21 cellular contexts compared by ENCODE assay signal in genomic region chr3:124839896-124840295, GRCh38. TPM values are rescaled to one million over a fixed set of nuclear protein-coding genes. Genes with fewer than 3 reads are reported as not detected.
DNase-seq lines count a peak whose midpoint lies in the region; ATAC-seq and TF ChIP-seq lines count a peak whose summit lies in the region.
"Had no signal": no experiment of that assay in that cellular context is flagged by ENCODE, and none has a peak within 500 bp of the region (broad histone marks: within the 10 kb centered on the region; RNA-seq: fewer than 3 reads in every experiment).

No MANE protein-coding gene starts in this region.

- CTCF ChIA-PET in WTC11 (lab: Charles Lee) = no interaction called here
- CTCF ChIA-PET in activated CD4-positive, alpha-beta T cell treated with anti-CD3 and anti-CD28 coated beads, Interleukin-2, amount 10 ng/mL, durations not matched to agents 7 days and 5 days (lab: Charles Lee) = no interaction called here

- H3K9me3 ChIP-seq in left ventricle myocardium inferior (replicated peaks) = no peaks in the 10 kb centered on the region
- H3K9me3 ChIP-seq in right cardiac atrium (ENCODE audit: control insufficient read depth, low read length) = no peaks in the 10 kb centered on the region
- no peaks in the 10 kb centered on the region for H3K9me3 ChIP-seq in liver (ENCODE audit: control insufficient read depth in 4 of 4, low read length in 3 of 4)
- no peaks in the 10 kb centered on the region for H3K9me3 ChIP-seq in colonic mucosa
- H3K9me3 ChIP-seq: esophagus squamous epithelium, upper lobe of right lung had no signal

- H3K27ac ChIP-seq in left ventricle myocardium inferior (replicated peaks) (peak overlapping the region; percentile 89), right cardiac atrium (ENCODE audit: low read length) (no peak overlapping the region), liver (ENCODE audit: low read depth in 1 of 2, low read length in 2 of 2) (peak overlapping the region; percentile 87 to 92), colonic mucosa (no peak overlapping the region)
- H3K27ac ChIP-seq: upper lobe of right lung had no signal

- no peak for TF ChIP-seq RAD21 in liver (IDR thresholded peaks at IDR 0.05)

- no peaks in the 10 kb centered on the region for H3K27me3 Mint-ChIP-seq in WTC11 (ENCODE audit: low read depth)
- H3K27me3 Mint-ChIP-seq in activated CD4-positive, alpha-beta T cell treated with anti-CD3 and anti-CD28 coated beads, Interleukin-2, amount 10 ng/mL, durations not matched to agents 7 days and 5 days = peaks cover 12% of the 10 kb centered on the region

- no peak overlapping the region for H3K9ac ChIP-seq in liver (ENCODE audit: low read depth in 1 of 2, low read length in 2 of 2)
- no peak overlapping the region for H3K9ac ChIP-seq in colonic mucosa (ENCODE audit: low read depth in 2 of 2, low read length in 2 of 2)

- POLR2A ChIA-PET in WTC11 (lab: Charles Lee) = no interaction called here
- POLR2A ChIA-PET in activated CD4-positive, alpha-beta T cell treated with anti-CD3 and anti-CD28 coated beads, Interleukin-2, amount 10 ng/mL, durations not matched to agents 7 days and 5 days (lab: Charles Lee) = no interaction called here

- H3K36me3 ChIP-seq in left ventricle myocardium inferior (peaks cover 14% of the 10 kb centered on the region), liver (ENCODE audit: control insufficient read depth in 4 of 4, insufficient read depth in 3 of 4, low read depth in 1 of 4, low read length in 3 of 4) (peaks cover 0 to 12% (median 6%) of the 10 kb centered on the region in 4 donors), colonic mucosa (no peaks in the 10 kb centered on the region)
- H3K36me3 ChIP-seq: upper lobe of right lung had no signal

- H3K4me3 ChIP-seq in left ventricle myocardium inferior (no peak overlapping the region), right cardiac atrium (ENCODE audit: low read length) (no peak overlapping the region), liver (ENCODE audit: low read depth in 1 of 3, low read length in 3 of 3) (no peak overlapping the region), colonic mucosa (no peak overlapping the region)
- H3K4me3 ChIP-seq: esophagus squamous epithelium, K562, upper lobe of right lung had no signal

- no peak overlapping the region for H3K4me3 Mint-ChIP-seq in WTC11
- no peak overlapping the region for H3K4me3 Mint-ChIP-seq in activated CD4-positive, alpha-beta T cell treated with anti-CD3 and anti-CD28 coated beads, Interleukin-2, amount 10 ng/mL, durations not matched to agents 7 days and 5 days
- H3K4me3 Mint-ChIP-seq: activated naive CD4-positive, alpha-beta T cell treated with anti-CD3 and anti-CD28 coated beads for 36 hours; activated T-cell treated with anti-CD3 and anti-CD28 coated beads, Interleukin-2, amount 50 U/mL, for 4 hours; CD14-positive monocyte; naive thymus-derived CD8-positive, alpha-beta T cell had no signal

- H3K27me3 ChIP-seq in left ventricle myocardium inferior (ENCODE audit: low read depth) = no peaks in the 10 kb centered on the region
- no peaks in the 10 kb centered on the region for H3K27me3 ChIP-seq in right cardiac atrium (ENCODE audit: control insufficient read depth, insufficient read depth)
- H3K27me3 ChIP-seq in liver (ENCODE audit: control insufficient read depth in 4 of 4, insufficient read depth in 4 of 4, low read length in 3 of 4) = no peaks in the 10 kb centered on the region
- no peaks in the 10 kb centered on the region for H3K27me3 ChIP-seq in colonic mucosa
- H3K27me3 ChIP-seq: esophagus squamous epithelium, upper lobe of right lung had no signal

- peaks cover 37% of the 10 kb centered on the region for H3K4me1 Mint-ChIP-seq in WTC11
- peaks cover 13% of the 10 kb centered on the region for H3K4me1 Mint-ChIP-seq in activated CD4-positive, alpha-beta T cell treated with anti-CD3 and anti-CD28 coated beads, Interleukin-2, amount 10 ng/mL, durations not matched to agents 7 days and 5 days

- ATAC-seq in right cardiac atrium = no peak
- no peak for ATAC-seq in WTC11
- no peak for ATAC-seq in HG03460 (IDR thresholded peaks at IDR 0.05; ENCODE audit: unreplicated experiment)
- ATAC-seq: activated T-cell treated with anti-CD3 and anti-CD28 coated beads, Interleukin-2, amount 50 U/mL, for 4 hours; K562; naive thymus-derived CD8-positive, alpha-beta T cell; stimulated activated naive CD8-positive, alpha-beta T cell treated with anti-CD3 and anti-CD28 coated beads, Interleukin-15, Interleukin-2, amounts not matched to agents 100 U/mL and 50 U/mL, for 24 hours; upper lobe of right lung had no signal

- no peaks in the 10 kb centered on the region for H3K9me3 Mint-ChIP-seq in WTC11
- no peaks in the 10 kb centered on the region for H3K9me3 Mint-ChIP-seq in activated CD4-positive, alpha-beta T cell treated with anti-CD3 and anti-CD28 coated beads, Interleukin-2, amount 10 ng/mL, durations not matched to agents 7 days and 5 days
- H3K9me3 Mint-ChIP-seq: activated naive CD4-positive, alpha-beta T cell treated with anti-CD3 and anti-CD28 coated beads for 36 hours; activated T-cell treated with anti-CD3 and anti-CD28 coated beads, Interleukin-2, amount 50 U/mL, for 4 hours; CD14-positive monocyte; naive thymus-derived CD8-positive, alpha-beta T cell had no signal

- DNase-seq in left ventricle myocardium inferior (no peak), right cardiac atrium (no peak), WTC11 (ENCODE audit: low spot score) (no peak), NCI-H2196 treated with DMSO at 0.1 percent for 48 hours (lab: John Stamatoyannopoulos, UW; ENCODE audit: unreplicated experiment) (no peak), colonic mucosa (no peak)
- DNase-seq in activated CD4-positive, alpha-beta T cell treated with anti-CD3 and anti-CD28 coated beads, Interleukin-2, amount 10 ng/mL, durations not matched to agents 7 days and 5 days = no peak
- DNase-seq: activated CD4-positive, CD25-positive, alpha-beta regulatory T cell treated with anti-CD3 and anti-CD28 coated beads, Interleukin-2, amount 50 U/mL, for 72 hours; activated CD8-positive, alpha-beta memory T cell treated with anti-CD3 and anti-CD28 coated beads for 24 hours; activated naive CD4-positive, alpha-beta T cell treated with anti-CD3 and anti-CD28 coated beads for 36 hours; activated T-cell treated with anti-CD3 and anti-CD28 coated beads, Interleukin-2, amount 50 U/mL, for 4 hours; cerebellar nuclear complex; effector CD8-positive, alpha-beta T cell; esophagus squamous epithelium; naive thymus-derived CD8-positive, alpha-beta T cell; NCI-H187; stimulated activated naive CD8-positive, alpha-beta T cell treated with anti-CD3 and anti-CD28 coated beads, Interleukin-15, Interleukin-2, amounts not matched to agents 100 U/mL and 50 U/mL, for 24 hours; upper lobe of right lung had no signal

- H3K4me1 ChIP-seq in left ventricle myocardium inferior (peaks cover 97% of the 10 kb centered on the region), right cardiac atrium (ENCODE audit: control insufficient read depth, insufficient read depth, low read length) (peaks cover 11% of the 10 kb centered on the region), liver (ENCODE audit: control insufficient read depth in 4 of 4, insufficient read depth in 4 of 4, low read length in 3 of 4) (peaks cover 7 to 50% (median 31%) of the 10 kb centered on the region in 4 donors), colonic mucosa (peaks cover 29% of the 10 kb centered on the region)

- intact Hi-C loops in left ventricle myocardium inferior (cut with micrococcal nuclease) = no loop called here
- intact Hi-C loops in right cardiac atrium (cut with DNase I) = no loop called here
- intact Hi-C loops in colonic mucosa (cut with DNase I) = no loop called here

- peaks cover 62% of the 10 kb centered on the region for H3K36me3 Mint-ChIP-seq in WTC11
- no peaks in the 10 kb centered on the region for H3K36me3 Mint-ChIP-seq in activated CD4-positive, alpha-beta T cell treated with anti-CD3 and anti-CD28 coated beads, Interleukin-2, amount 10 ng/mL, durations not matched to agents 7 days and 5 days (ENCODE audit: low read depth)
- H3K36me3 Mint-ChIP-seq: CD14-positive monocyte; naive thymus-derived CD8-positive, alpha-beta T cell had no signal

- peak overlapping the region; percentile 91 for H3K27ac Mint-ChIP-seq in WTC11
- no peak overlapping the region for H3K27ac Mint-ChIP-seq in activated CD4-positive, alpha-beta T cell treated with anti-CD3 and anti-CD28 coated beads, Interleukin-2, amount 10 ng/mL, durations not matched to agents 7 days and 5 days
- H3K27ac Mint-ChIP-seq: activated naive CD4-positive, alpha-beta T cell treated with anti-CD3 and anti-CD28 coated beads for 36 hours; CD14-positive monocyte had no signal

- no peak for TF ChIP-seq CTCF in left ventricle myocardium inferior (IDR thresholded peaks at IDR 0.05; ENCODE audit: borderline replicate concordance)
- no peak for TF ChIP-seq CTCF in WTC11 (IDR thresholded peaks at IDR 0.05)
- no peak for TF ChIP-seq CTCF in liver (IDR thresholded peaks at IDR 0.05; ENCODE audit: low read depth, low read length, missing input control)
- no peak for TF ChIP-seq CTCF in colonic mucosa (IDR thresholded peaks at IDR 0.05)

TF ChIP-seq in WTC11, 78 proteins besides CTCF, POLR2A, EP300 and RAD21 (continues in another document):
- no peak for TF ChIP-seq E2F4 (CRISPR knock-in tag; IDR thresholded peaks at IDR 0.05; ENCODE audit: borderline replicate concordance, low read depth)

TF ChIP-seq in liver, 16 proteins besides CTCF, POLR2A, EP300 and RAD21:
- TF ChIP-seq EGR1 (IDR thresholded peaks at IDR 0.05; ENCODE audit: low read depth in 2 of 2) (no peak), HNF4A (conservative IDR thresholded peaks at IDR 0.05) (no peak)

RNA-seq across cellular contexts. Expression of gene ITGB5, which starts 47.3 kb away (rescaled TPM):
- total RNA-seq in left ventricle myocardium inferior = 122 TPM
- total RNA-seq in right cardiac atrium = 100 to 1,000 TPM; 107 to 170 (median 126) TPM
- polyA plus RNA-seq in right cardiac atrium = 39.0 TPM
- 292 to 339 TPM (median 296 TPM) in 3 replicates for total RNA-seq in WTC11 (2021)
- total RNA-seq in liver = 10 to 100 TPM; 43.0 to 66.6 TPM
- polyA plus RNA-seq in liver = 10 to 100 TPM; 16.9 to 53.0 TPM
- under 1 TPM; 0.15 to 0.37 TPM for total RNA-seq in activated CD4-positive, alpha-beta T cell treated with anti-CD3 and anti-CD28 coated beads, Interleukin-2, amount 10 ng/mL, durations not matched to agents 7 days and 5 days
- 10 to 100 TPM; 74.4 to 74.8 TPM for total RNA-seq in colonic mucosa

Comparison
In these comparisons a context has a peak if more than half of its experiments do, and no peak if none do; other contexts are left out.
1. H3K27ac ChIP-seq: peak in left ventricle myocardium inferior (single experiment) and liver (2 of 2); none in right cardiac atrium (single experiment) and colonic mucosa (single experiment).
2. RNA of gene ITGB5, which starts 47.3 kb away (total RNA-seq): 292 to 339 TPM in WTC11, 107 to 170 TPM in right cardiac atrium, 122 TPM in left ventricle myocardium inferior (single experiment), 74.4 to 74.8 TPM in colonic mucosa and 43.0 to 66.6 TPM in liver; 0.15 to 0.37 TPM in activated CD4-positive, alpha-beta T cell treated with anti-CD3 and anti-CD28 coated beads, Interleukin-2, amount 10 ng/mL, durations not matched to agents 7 days and 5 days; every median in the first group is over 10 times any median in the second.